ENCODE assay signal across 17 cellular contexts in the genomic region with DNA sequence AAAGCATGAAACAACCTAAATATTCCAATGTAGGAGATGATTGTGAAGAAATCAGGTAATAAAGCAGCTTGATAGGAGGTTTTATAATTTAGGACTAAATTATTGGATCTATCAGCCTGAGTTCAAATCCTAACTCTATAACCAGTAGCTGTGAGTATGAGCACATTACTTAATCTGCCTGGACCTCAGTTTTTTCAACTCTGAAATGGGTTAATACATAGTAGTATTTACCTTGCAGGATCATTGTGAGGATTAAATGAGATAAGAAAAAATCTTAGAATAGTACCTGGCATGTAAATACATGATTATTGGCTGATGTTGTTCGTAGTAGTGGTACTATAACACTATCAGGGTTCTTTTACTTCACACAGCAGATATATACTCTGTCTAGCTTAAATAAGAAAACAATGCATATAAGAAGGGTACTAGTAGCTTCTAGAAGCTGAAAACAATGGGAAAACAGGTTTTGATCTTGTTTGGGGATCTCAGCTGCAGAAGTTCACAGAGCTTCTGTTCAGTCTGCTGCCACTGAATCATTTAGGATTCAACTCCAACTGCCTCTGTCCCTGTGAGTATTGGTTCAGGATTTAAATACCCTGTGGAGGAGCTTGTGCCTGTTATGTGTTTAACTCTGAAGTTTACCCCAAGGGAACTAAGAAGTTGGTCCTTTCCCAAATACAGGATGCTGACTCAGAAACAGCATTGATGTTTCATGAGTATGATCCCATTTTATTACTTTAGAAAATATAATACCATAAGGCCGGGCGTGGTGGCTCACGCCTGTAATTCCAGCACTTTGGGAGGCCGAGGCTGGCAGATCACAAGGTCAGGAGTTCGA. TPM values are rescaled to one million over a fixed set of nuclear protein-coding genes. Genes with fewer than 3 reads are reported as not detected.
DNase-seq lines count a peak whose midpoint lies in the region; ATAC-seq, FAIRE-seq and TF ChIP-seq lines count a peak whose summit lies in the region.
"Had no signal": no experiment of that assay in that cellular context is flagged by ENCODE, and none has a peak within 500 bp of the region (broad histone marks: within the 10 kb centered on the region; RNA-seq: fewer than 3 reads in every experiment).

No MANE protein-coding gene starts in this region.

- H3K4me3 Mint-ChIP-seq in CD8-positive, alpha-beta memory T cell: no peak overlapping the region
- H3K4me3 Mint-ChIP-seq: activated CD4-positive, alpha-beta memory T cell treated with anti-CD3 and anti-CD28 coated beads, Interleukin-2, amount 10 ng/mL, durations not matched to agents 7 days and 5 days; B cell; H9 had no signal

- no TSS peak for BruUV-seq in PC-3 (replicated peaks; lab: Mats Ljungman, UMichigan)

- intact Hi-C loops in PC-3 (cut with micrococcal nuclease): no loop called here

- no peak overlapping the region for H3K14ac ChIP-seq in H1 (ENCODE audit: insufficient read length)

- H3K36me3 Mint-ChIP-seq in CD8-positive, alpha-beta memory T cell: peaks cover 2 to 65% (median 17%) of the 10 kb centered on the region in 3 donors

- no peak overlapping the region for H2BK12ac ChIP-seq in H1 (ENCODE audit: low read depth, low read length)

- no peaks in the 10 kb centered on the region for H3K9me2 ChIP-seq in PC-3 (replicated peaks; ENCODE audit: low read length)

- H3K18ac ChIP-seq in H1 (ENCODE audit: extremely low read depth, low read length) (no peak overlapping the region), mesendoderm (ENCODE audit: low read length) (no peak overlapping the region)

- peaks cover 16% of the 10 kb centered on the region for H3K36me3 ChIP-seq in CD8-positive, alpha-beta memory T cell (ENCODE audit: insufficient read depth, low read length)
- no peaks in the 10 kb centered on the region for H3K36me3 ChIP-seq in PC-3 (ENCODE audit: low read depth, low read length)
- H3K36me3 ChIP-seq in H1 (ENCODE audit: control insufficient read depth in 2 of 4, insufficient read depth in 4 of 4, low read length in 3 of 4): no peaks in the 10 kb centered on the region
- no peaks in the 10 kb centered on the region for H3K36me3 ChIP-seq in osteoblast (ENCODE audit: insufficient read depth, low read length)
- H3K36me3 ChIP-seq in mesendoderm (ENCODE audit: control insufficient read depth, insufficient read depth, low read length): no peaks in the 10 kb centered on the region
- H3K36me3 ChIP-seq: cardiac muscle cell had no signal

- H3F3A ChIP-seq in PC-3 (ENCODE audit: low read length, unreplicated experiment): peaks cover 3% of the 10 kb centered on the region

- no peaks in the 10 kb centered on the region for H3K4me1 ChIP-seq in CD8-positive, alpha-beta memory T cell (ENCODE audit: insufficient read depth, low read length)
- H3K4me1 ChIP-seq in PC-3 (ENCODE audit: insufficient read depth, low read length): peaks cover 5% of the 10 kb centered on the region; the same call in 1 of the 2 replicates
- H3K4me1 ChIP-seq in H1 (replicated peaks in 1 of 4; ENCODE audit: control insufficient read depth in 3 of 4, insufficient read depth in 4 of 4, low read length in 3 of 4): peaks cover 0 to 6% (median 4%) of the 10 kb centered on the region in 4 experiments; a peak in 3 of 7 replicates
- H3K4me1 ChIP-seq in osteoblast (ENCODE audit: insufficient read depth, low read length): no peaks in the 10 kb centered on the region
- H3K4me1 ChIP-seq in mesendoderm (ENCODE audit: control insufficient read depth, low read depth, low read length): no peaks in the 10 kb centered on the region

- no peak overlapping the region for H3K9ac ChIP-seq in PC-3 (ENCODE audit: low read length)
- H3K9ac ChIP-seq in H1 (replicated peaks in 1 of 4; ENCODE audit: extremely low read depth in 1 of 4, low read depth in 3 of 4, low read length in 3 of 4): no peak overlapping the region
- H3K9ac ChIP-seq in mesendoderm (ENCODE audit: low read length): no peak overlapping the region

- TF ChIP-seq POLR2A in H1 (IDR thresholded peaks at IDR 0.05; ENCODE audit: control extremely low read depth in 1 of 2, low read depth in 2 of 2, low read length in 2 of 2): no peak

- ATAC-seq in PC-3: peak; percentile 87
- ATAC-seq in GM18909 (IDR thresholded peaks at IDR 0.05; ENCODE audit: poor library complexity, unreplicated experiment): no peak
- no peak for ATAC-seq in HG02571 (IDR thresholded peaks at IDR 0.05; ENCODE audit: unreplicated experiment)

- CTCF ChIA-PET in CD8-positive, alpha-beta memory T cell (lab: Charles Lee): interaction anchor here (1.0 kb wide), 1 partner anchor 112 kb away, joined by 3 read pairs; the partner anchor contains the start of gene SGO1
- CTCF ChIA-PET in PC-3 (lab: Charles Lee): no interaction called here
- CTCF ChIA-PET in H1 (lab: Charles Lee; ENCODE audit: partially characterized antibody): interaction anchor here (1.0 kb wide), 1 partner anchor 17 kb away, joined by 3 read pairs; no protein-coding TSS in a partner anchor

- H2AFZ ChIP-seq in PC-3 (ENCODE audit: low read length) (no peak overlapping the region), H1 (ENCODE audit: low read length) (no peak overlapping the region), osteoblast (ENCODE audit: low read length) (no peak overlapping the region)

- H2AK5ac ChIP-seq in H1 (ENCODE audit: low read depth, low read length) (no peak overlapping the region), mesendoderm (ENCODE audit: low read length) (no peak overlapping the region)

- H3K4ac ChIP-seq in H1 (replicated peaks; ENCODE audit: insufficient read length, low read depth, low read length) (no peak overlapping the region), mesendoderm (ENCODE audit: low read depth, low read length) (no peak overlapping the region)

- H4K5ac ChIP-seq in H1 (ENCODE audit: insufficient read length, low read depth, low read length) (no peak overlapping the region), mesendoderm (ENCODE audit: low read length) (no peak overlapping the region)

- H3K79me2 ChIP-seq in PC-3 (ENCODE audit: low read length) (no peaks in the 10 kb centered on the region), H1 (ENCODE audit: control insufficient read depth in 1 of 2, insufficient read depth in 2 of 2, low read length in 2 of 2) (no peaks in the 10 kb centered on the region), osteoblast (ENCODE audit: insufficient read depth, low read length) (no peaks in the 10 kb centered on the region), mesendoderm (ENCODE audit: control insufficient read depth, insufficient read depth, low read length) (no peaks in the 10 kb centered on the region)

- no peak for TF ChIP-seq EP300 in H1 (IDR thresholded peaks at IDR 0.05; ENCODE audit: borderline replicate concordance in 1 of 2, low read depth in 2 of 2, low read length in 2 of 2)

- POLR2A ChIA-PET in CD8-positive, alpha-beta memory T cell (lab: Charles Lee): interaction anchor here (1.2 kb wide), 1 partner anchor 9 kb away, joined by 3 read pairs; no protein-coding TSS in a partner anchor
- POLR2A ChIA-PET in PC-3 (lab: Charles Lee; ENCODE audit: unreplicated experiment) (no interaction called here), H1 (lab: Charles Lee; ENCODE audit: partially characterized antibody) (no interaction called here)

- H3K27ac ChIP-seq in CD8-positive, alpha-beta memory T cell (ENCODE audit: low read depth, low read length): no peak overlapping the region
- H3K27ac ChIP-seq in PC-3 (ENCODE audit: low read length): peak overlapping the region; percentile 30
- H3K27ac ChIP-seq in H1 (ENCODE audit: low read depth, low read length): no peak overlapping the region
- no peak overlapping the region for H3K27ac ChIP-seq in osteoblast (ENCODE audit: low read depth, low read length)
- no peak overlapping the region for H3K27ac ChIP-seq in mesendoderm (ENCODE audit: low read depth, low read length)
- H3K27ac ChIP-seq: cardiac muscle cell had no signal

- H3K4me3 ChIP-seq in CD8-positive, alpha-beta memory T cell (ENCODE audit: low read length): no peak overlapping the region
- no peak overlapping the region for H3K4me3 ChIP-seq in PC-3 (ENCODE audit: low read length)
- H3K4me3 ChIP-seq in H1 (ENCODE audit: extremely low read depth in 1 of 4, insufficient read depth in 2 of 4, low read depth in 3 of 4, low read length in 4 of 4): no peak overlapping the region
- H3K4me3 ChIP-seq in osteoblast (ENCODE audit: insufficient read depth, low read length): no peak overlapping the region
- no peak overlapping the region for H3K4me3 ChIP-seq in mesendoderm (ENCODE audit: low read length)
- H3K4me3 ChIP-seq: cardiac muscle cell had no signal

- no peaks in the 10 kb centered on the region for H4K20me1 ChIP-seq in PC-3 (ENCODE audit: low read length)
- no peaks in the 10 kb centered on the region for H4K20me1 ChIP-seq in H1 (replicated peaks in 1 of 2; ENCODE audit: control insufficient read depth in 1 of 2, insufficient read depth in 2 of 2, low read length in 2 of 2)
- no peaks in the 10 kb centered on the region for H4K20me1 ChIP-seq in osteoblast (ENCODE audit: insufficient read depth, low read length)

- TF ChIP-seq CTCF in PC-3 (conservative IDR thresholded peaks at IDR 0.05; ENCODE audit: low read depth, low read length) (no peak), H1 (IDR thresholded peaks at IDR 0.05; ENCODE audit: control extremely low read depth in 1 of 3, insufficient read depth in 1 of 3, low read depth in 1 of 3, low read length in 3 of 3) (no peak), osteoblast (IDR thresholded peaks at IDR 0.05; ENCODE audit: extremely low read depth, low read depth, low read length) (no peak)

- 95% methylated on average over 6 of the region's 6 CpGs; no CpG with 5 or more reads in 1 of the 2 experiments for WGBS in H1 (ENCODE audit: extremely low coverage in 1 of 2, insufficient coverage in 1 of 2, insufficient read length in 1 of 2, insufficient replicate concordance in 2 of 2, low coverage in 1 of 2, low lambda C conversion rate in 2 of 2, missing lambda C conversion rate in 1 of 2), 2 experiments
- WGBS in mesendoderm (ENCODE audit: extremely low coverage, insufficient coverage, low lambda C conversion rate): no CpG with 5 or more reads among the region's 6 CpGs

- H3K23ac ChIP-seq in H1 (ENCODE audit: insufficient read length): no peak overlapping the region
- no peak overlapping the region for H3K23ac ChIP-seq in mesendoderm (ENCODE audit: low read length)

- no peak overlapping the region for H3K4me2 ChIP-seq in PC-3 (ENCODE audit: low read length)
- no peak overlapping the region for H3K4me2 ChIP-seq in H1 (ENCODE audit: insufficient read depth in 1 of 2, low read depth in 2 of 2, low read length in 2 of 2)
- H3K4me2 ChIP-seq in osteoblast (ENCODE audit: insufficient read depth, low read length): no peak overlapping the region
- H3K4me2 ChIP-seq in mesendoderm (ENCODE audit: low read length): no peak overlapping the region

- H2BK5ac ChIP-seq in H1 (ENCODE audit: low read depth, low read length) (no peak overlapping the region), mesendoderm (ENCODE audit: low read length) (no peak overlapping the region)

- no peak for FAIRE-seq in H1 (lab: Jason Lieb, UNC)
- FAIRE-seq: HTR-8/SVneo had no signal

- H4K91ac ChIP-seq in H1 (replicated peaks; ENCODE audit: insufficient read length, low read length): no peak overlapping the region

- H3K9me3 Mint-ChIP-seq in CD8-positive, alpha-beta memory T cell: no peaks in the 10 kb centered on the region
- H3K9me3 Mint-ChIP-seq: activated CD4-positive, alpha-beta memory T cell treated with anti-CD3 and anti-CD28 coated beads, Interleukin-2, amount 10 ng/mL, durations not matched to agents 7 days and 5 days; H9 had no signal

- peak overlapping the region in 5 of 8 donors; percentile 6 to 42 (median 32) for H3K27ac Mint-ChIP-seq in CD8-positive, alpha-beta memory T cell
- H3K27ac Mint-ChIP-seq: activated CD4-positive, alpha-beta memory T cell treated with anti-CD3 and anti-CD28 coated beads, Interleukin-2, amount 10 ng/mL, durations not matched to agents 7 days and 5 days; B cell had no signal

- H2BK120ac ChIP-seq in H1 (replicated peaks; ENCODE audit: low read depth, low read length): no peak overlapping the region
- no peak overlapping the region for H2BK120ac ChIP-seq in mesendoderm (ENCODE audit: low read depth, low read length)

- H3K23me2 ChIP-seq in H1 (ENCODE audit: low read depth, low read length): no peaks in the 10 kb centered on the region

- H3K27me3 ChIP-seq in CD8-positive, alpha-beta memory T cell (ENCODE audit: insufficient read depth, low read length, poor library complexity, severe bottlenecking): no peaks in the 10 kb centered on the region
- H3K27me3 ChIP-seq in PC-3 (ENCODE audit: low read length) (no peaks in the 10 kb centered on the region), H1 (replicated peaks in 1 of 4; ENCODE audit: control insufficient read depth in 3 of 4, extremely low read depth in 1 of 4, insufficient read depth in 3 of 4, low read length in 3 of 4) (peaks cover 1 to 4% (median 2%) of the 10 kb centered on the region in 4 experiments; a peak in 5 of 7 replicates), osteoblast (ENCODE audit: insufficient read depth, low read length) (no peaks in the 10 kb centered on the region), mesendoderm (ENCODE audit: insufficient read depth, low read length, poor library complexity) (no peaks in the 10 kb centered on the region)
- H3K27me3 ChIP-seq: cardiac muscle cell had no signal

- DNase-seq in CD8-positive, alpha-beta memory T cell: no peak
- DNase-seq in PC-3 (peak; percentile 77), H1 (ENCODE audit: low read depth in 1 of 2, low spot score in 2 of 2) (no peak), osteoblast (ENCODE audit: insufficient read length, low spot score, missing footprints) (peak; percentile 57), CD1c-positive myeloid dendritic cell (ENCODE audit: extremely low spot score) (no peak), mesendoderm (no peak)
- DNase-seq: activated CD4-positive, alpha-beta memory T cell treated with anti-CD3 and anti-CD28 coated beads, Interleukin-2, amount 10 ng/mL, durations not matched to agents 7 days and 5 days; activated gamma-delta T cell; H9; NCI-H1105 treated with DMSO at 0.1 percent for 48 hours; NCI-H526 treated with DMSO at 0.1 percent for 48 hours; stimulated activated CD4-positive, alpha-beta T cell treated with anti-CD3 and anti-CD28 coated beads, Interleukin-2, amount 100 ng/mL, for 24 hours had no signal

- H3K27me3 Mint-ChIP-seq in CD8-positive, alpha-beta memory T cell: no peaks in the 10 kb centered on the region
- H3K27me3 Mint-ChIP-seq: activated CD4-positive, alpha-beta memory T cell treated with anti-CD3 and anti-CD28 coated beads, Interleukin-2, amount 10 ng/mL, durations not matched to agents 7 days and 5 days; B cell had no signal

- H3K79me1 ChIP-seq in H1 (ENCODE audit: low read depth, low read length) (no peaks in the 10 kb centered on the region), mesendoderm (ENCODE audit: low read length) (no peaks in the 10 kb centered on the region)

- H2BK15ac ChIP-seq in H1 (ENCODE audit: low read length) (no peak overlapping the region), mesendoderm (replicated peaks; ENCODE audit: low read depth) (no peak overlapping the region)

- H4K8ac ChIP-seq in H1 (ENCODE audit: extremely low read depth, insufficient read depth, low read length) (no peak overlapping the region), mesendoderm (ENCODE audit: low read depth, low read length) (no peak overlapping the region)

- no peak overlapping the region for H2BK20ac ChIP-seq in H1 (ENCODE audit: low read length)

- no peaks in the 10 kb centered on the region for H3K9me3 ChIP-seq in CD8-positive, alpha-beta memory T cell (ENCODE audit: low read length)
- H3K9me3 ChIP-seq in PC-3 (ENCODE audit: low read length) (no peaks in the 10 kb centered on the region), H1 (ENCODE audit: insufficient read depth in 2 of 2, low read depth in 1 of 2, low read length in 1 of 2) (no peaks in the 10 kb centered on the region), osteoblast (ENCODE audit: low read depth, low read length) (no peaks in the 10 kb centered on the region)

- H3K4me1 Mint-ChIP-seq in CD8-positive, alpha-beta memory T cell: peaks cover 22 to 36% (median 26%) of the 10 kb centered on the region in 3 donors

- H3K56ac ChIP-seq in H1 (replicated peaks; ENCODE audit: insufficient read length, low read depth, low read length) (no peak overlapping the region), mesendoderm (ENCODE audit: low read length) (no peak overlapping the region)

- TF ChIP-seq RAD21 in H1 (IDR thresholded peaks at IDR 0.05 in 1 of 2, conservative IDR thresholded peaks at IDR 0.05 in 1 of 2; ENCODE audit: low read depth in 2 of 2, low read length in 2 of 2): no peak

RNA-seq across cellular contexts. Expression of gene KAT2B, which starts 34.2 kb away (rescaled TPM):
- 10 to 100 TPM; 48.7 to 48.8 TPM for total RNA-seq in CD8-positive, alpha-beta memory T cell
- polyA plus RNA-seq in CD8-positive, alpha-beta memory T cell: 5.8 TPM
- total RNA-seq in PC-3 (2014; rRNA removed) (10.9 and 11.9 TPM in 2 replicates), osteoblast (11.8 and 15.9 TPM in 2 replicates)
- 0.91 and 1.4 TPM in 2 replicates for total RNA-seq in H1 (2021; fragmentation: NEBNext Ultra II Directional; extraction: Animal tissue kit (Norgen Biotek cat#: 25700))
- 0.14 and 0.24 TPM in 2 replicates for polyA plus RNA-seq in H1 (2011; rRNA removed)
- 0.36 TPM for polyA plus RNA-seq in H1 (2011; cell fraction: cytosol; rRNA removed)
- polyA plus RNA-seq in H1 (2011; cell fraction: nucleus; rRNA removed): 1.6 TPM
- 0.39 to 0.76 TPM (median 0.57 TPM) in 4 replicates for polyA plus RNA-seq in H1 (2012, experiment 1 of 2)
- 0.05 TPM for polyA plus RNA-seq in H1 (2012, experiment 2 of 2)
- polyA plus RNA-seq in H1 (2013, experiment 1 of 2): 0.77 TPM
- 0.74 TPM for polyA plus RNA-seq in H1 (2013, experiment 2 of 2)
- polyA minus RNA-seq in H1 (2011; rRNA and poly(A)+ RNA removed): 0.47 and 0.83 TPM in 2 replicates
- 1.3 TPM for polyA minus RNA-seq in H1 (2011; cell fraction: cytosol; rRNA and poly(A)+ RNA removed)
- 3.1 TPM for polyA minus RNA-seq in H1 (2011; cell fraction: nucleus; rRNA and poly(A)+ RNA removed)
- polyA plus RNA-seq in mesendoderm (2013, experiment 1 of 2): 0.58 TPM
- polyA plus RNA-seq in mesendoderm (2013, experiment 2 of 2): 0.43 TPM

Comparison
In these comparisons a context has a peak if more than half of its experiments do, and no peak if none do; other contexts are left out.
1. DNase-seq: peak in PC-3 (single experiment) and osteoblast (single experiment); none in CD8-positive, alpha-beta memory T cell (0 of 5), H1 (0 of 2), CD1c-positive myeloid dendritic cell (single experiment) and mesendoderm (single experiment).